Comparison of ENCODE assay signal across 22 cellular contexts in the genomic region with DNA sequence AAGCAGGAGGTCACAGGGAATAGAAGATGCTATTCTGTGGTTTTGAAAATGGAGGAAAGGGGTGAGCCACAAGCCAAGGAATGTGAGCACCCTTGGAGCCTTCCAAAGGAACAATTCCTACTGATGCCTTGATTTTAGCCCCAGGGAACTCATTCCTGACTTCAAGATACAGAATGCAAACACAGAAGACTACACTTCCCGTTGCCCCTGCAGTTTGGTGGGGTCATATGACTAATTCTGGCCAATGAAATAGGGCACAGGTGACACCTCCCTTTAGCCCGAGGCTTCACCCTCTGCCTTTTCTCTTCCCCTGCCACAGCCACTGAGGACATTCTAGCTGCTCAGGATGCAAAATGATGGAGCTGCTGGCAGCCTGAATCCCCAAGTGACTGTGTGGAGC.
DNase-seq lines count a peak whose midpoint lies in the region; ATAC-seq, FAIRE-seq and TF ChIP-seq lines count a peak whose summit lies in the region.
"Had no signal": no experiment of that assay in that cellular context is flagged by ENCODE, and none has a peak within 500 bp of the region (broad histone marks: within the 10 kb centered on the region; RNA-seq: fewer than 3 reads in every experiment).

No MANE protein-coding gene starts in this region.

- no peaks in the 10 kb centered on the region for H3K27me3 Mint-ChIP-seq in MCF 10A (ENCODE audit: insufficient read depth, unreplicated experiment)
- H3K27me3 Mint-ChIP-seq in chondrocyte (ENCODE audit: low read depth), result peaks cover 2% of the 10 kb centered on the region

- H3K9ac ChIP-seq in keratinocyte (ENCODE audit: control insufficient read depth, extremely low read depth, insufficient read depth, low read length), result no peak overlapping the region

- TF ChIP-seq POLR2A in breast epithelium (IDR thresholded peaks at IDR 0.05) (no peak), thyroid gland (IDR thresholded peaks at IDR 0.05) (no peak)

- ATAC-seq in RWPE2 (ENCODE audit: low read depth) (no peak), SK-N-SH treated with all-trans-retinoic acid at 6 μM for 48 hours (no peak)
- ATAC-seq: HepG2, T-cell had no signal

- H3K9me1 ChIP-seq in keratinocyte (ENCODE audit: control insufficient read depth, extremely low read depth, insufficient read depth, low read length), result no peaks in the 10 kb centered on the region

- DNase-seq in breast epithelium (ENCODE audit: low spot score in 2 of 2), result no peak
- no peak for DNase-seq in MCF 10A (ENCODE audit: unreplicated experiment)
- peak; percentile 4 for DNase-seq in RWPE2 (ENCODE audit: low spot score)
- DNase-seq in keratinocyte (ENCODE audit: low read depth, low spot score), result no peak
- no peak for DNase-seq in chondrocyte (ENCODE audit: low spot score)
- no peak for DNase-seq in thyroid gland
- DNase-seq in SHP77 (lab: John Stamatoyannopoulos, UW), result no peak
- DNase-seq: 8988T; DND-41; HFFc6; Karpas-422; NCI-H1417; NCI-H187 treated with DMSO at 0.1 percent for 48 hours; NCI-H69; NK-92 treated with Interleukin-12 subunit alpha and Interleukin-12 subunit beta, amount 100 ng/mL, for 24 hours; OCI-M1; T-cell had no signal

- H4K20me1 ChIP-seq in keratinocyte (ENCODE audit: control insufficient read depth, extremely low read depth, insufficient read depth, low read length), result no peaks in the 10 kb centered on the region

- FAIRE-seq in keratinocyte (lab: Jason Lieb, UNC), result no peak
- FAIRE-seq: GM19239, H54, HepG2 had no signal

- H3K36me3 Mint-ChIP-seq in MCF 10A (ENCODE audit: insufficient read depth, unreplicated experiment) (no peaks in the 10 kb centered on the region), chondrocyte (ENCODE audit: low read depth) (peaks cover 2% of the 10 kb centered on the region)
- H3K36me3 Mint-ChIP-seq: T-cell had no signal

- WGBS in thyroid gland, 2 donors, result 65 to 68% methylated on average over 2 of the region's 2 CpGs

- H3K9me3 ChIP-seq in breast epithelium, result no peaks in the 10 kb centered on the region
- peaks cover 7% of the 10 kb centered on the region for H3K9me3 ChIP-seq in RWPE2 (ENCODE audit: severe bottlenecking)
- peaks cover 8% of the 10 kb centered on the region for H3K9me3 ChIP-seq in keratinocyte (ENCODE audit: control insufficient read depth, low read depth, low read length)
- no peaks in the 10 kb centered on the region for H3K9me3 ChIP-seq in thyroid gland

- H3K4me2 ChIP-seq in keratinocyte (ENCODE audit: control insufficient read depth, extremely low read depth, insufficient read depth, low read depth, low read length), result no peak overlapping the region

- dilution Hi-C loops in keratinocyte (cut with MboI; ENCODE audit: extremely low pct_ligation_motif_present, low sequenced_read_pairs), result no loop called here

- H3K27ac ChIP-seq in breast epithelium, result peak overlapping the region; percentile 94 to 95
- peak overlapping the region; percentile 94 for H3K27ac ChIP-seq in RWPE2 (ENCODE audit: poor library complexity, severe bottlenecking)
- H3K27ac ChIP-seq in keratinocyte (ENCODE audit: control insufficient read depth, insufficient read depth, low read length), result peak overlapping the region; percentile 97
- no peak overlapping the region for H3K27ac ChIP-seq in thyroid gland
- H3K27ac ChIP-seq: SK-N-MC had no signal

- H3K27me3 ChIP-seq in breast epithelium, result no peaks in the 10 kb centered on the region
- no peaks in the 10 kb centered on the region for H3K27me3 ChIP-seq in RWPE2 (ENCODE audit: insufficient read depth, poor library complexity, severe bottlenecking)
- no peaks in the 10 kb centered on the region for H3K27me3 ChIP-seq in keratinocyte (ENCODE audit: control insufficient read depth, extremely low read depth, insufficient read depth, low read length)
- H3K27me3 ChIP-seq in thyroid gland, result no peaks in the 10 kb centered on the region

- H3K36me3 ChIP-seq in breast epithelium (no peaks in the 10 kb centered on the region), RWPE2 (ENCODE audit: low read depth) (no peaks in the 10 kb centered on the region), keratinocyte (ENCODE audit: control insufficient read depth in 2 of 2, extremely low read depth in 1 of 2, insufficient read depth in 2 of 2, low read length in 2 of 2) (no peaks in the 10 kb centered on the region), thyroid gland (no peaks in the 10 kb centered on the region)

- BruUV-seq in MCF 10A (replicated peaks; lab: Mats Ljungman, UMichigan), result no TSS peak

- H3K79me2 ChIP-seq in keratinocyte (ENCODE audit: control insufficient read depth, insufficient read depth, low read length), result no peaks in the 10 kb centered on the region

- no peak overlapping the region for H2AFZ ChIP-seq in keratinocyte (ENCODE audit: control insufficient read depth, low read length)

- H3K9me3 Mint-ChIP-seq in MCF 10A (ENCODE audit: unreplicated experiment) (no peaks in the 10 kb centered on the region), chondrocyte (ENCODE audit: low read depth) (peaks cover 10% of the 10 kb centered on the region)

- POLR2A ChIA-PET in MCF 10A (lab: Yijun Ruan, JAX), result interaction anchor here (0.7 to 1.9 kb wide), 2 partner anchors 132 to 519 kb away, joined by 3 to 7 read pairs; no protein-coding TSS in a partner anchor

- CTCF ChIA-PET in MCF 10A (lab: Yijun Ruan, JAX), result interaction anchor here (1.8 kb wide), 1 partner anchor 209 kb away, joined by 9 read pairs; no protein-coding TSS in a partner anchor

- H3K4me3 ChIP-seq in breast epithelium, result no peak overlapping the region
- H3K4me3 ChIP-seq in RWPE2 (ENCODE audit: severe bottlenecking), result no peak overlapping the region
- H3K4me3 ChIP-seq in keratinocyte (ENCODE audit: control insufficient read depth in 2 of 3, extremely low read depth in 1 of 3, insufficient read depth in 2 of 3, low read depth in 1 of 3, low read length in 3 of 3), result no peak overlapping the region
- H3K4me3 ChIP-seq in thyroid gland (replicated peaks in 1 of 3), result no peak overlapping the region
- H3K4me3 ChIP-seq: SK-N-MC had no signal

- H3K4me1 ChIP-seq in breast epithelium (peaks cover 4 to 17% of the 10 kb centered on the region in 2 donors), RWPE2 (ENCODE audit: insufficient read depth, poor library complexity, severe bottlenecking) (peaks cover 53% of the 10 kb centered on the region), keratinocyte (ENCODE audit: control insufficient read depth, extremely low read depth, insufficient read depth, low read length) (peaks cover 40% of the 10 kb centered on the region), thyroid gland (peaks cover 20 to 34% of the 10 kb centered on the region in 2 donors)

- H3K27ac Mint-ChIP-seq in MCF 10A (ENCODE audit: low read depth, unreplicated experiment), result no peak overlapping the region
- H3K27ac Mint-ChIP-seq in chondrocyte (ENCODE audit: unreplicated experiment), result no peak overlapping the region
- H3K27ac Mint-ChIP-seq: T-cell had no signal

- H3K4me3 Mint-ChIP-seq in MCF 10A (ENCODE audit: unreplicated experiment), result no peak overlapping the region
- H3K4me3 Mint-ChIP-seq in chondrocyte (ENCODE audit: unreplicated experiment), result no peak overlapping the region
- H3K4me3 Mint-ChIP-seq: HFFc6, T-cell had no signal

- TF ChIP-seq CTCF in breast epithelium (IDR thresholded peaks at IDR 0.05) (no peak), MCF 10A (IDR thresholded peaks at IDR 0.05; ENCODE audit: unreplicated experiment) (no peak), RWPE2 (IDR thresholded peaks at IDR 0.05; ENCODE audit: poor library complexity, severe bottlenecking) (no peak), keratinocyte (optimal IDR thresholded peaks at IDR 0.05 in 1 of 3, IDR thresholded peaks at IDR 0.05 in 1 of 3, conservative IDR thresholded peaks at IDR 0.05 in 1 of 3; ENCODE audit: extremely low read depth in 1 of 3, insufficient read depth in 2 of 3, low read length in 3 of 3) (no peak), chondrocyte (IDR thresholded peaks at IDR 0.05) (no peak), thyroid gland (IDR thresholded peaks at IDR 0.05) (no peak)

- intact Hi-C loops in breast epithelium (cut with DNase I; ENCODE audit: low total_unique reads), result no loop called here
- intact Hi-C loops in MCF 10A (cut with micrococcal nuclease), result loop anchor here (2.0 kb wide), 1 partner anchor 219 kb away; a partner anchor contains a TSS
- intact Hi-C loops in thyroid gland (cut with DNase I), result no loop called here

- peaks cover 53% of the 10 kb centered on the region for H3K4me1 Mint-ChIP-seq in MCF 10A (ENCODE audit: insufficient read depth, unreplicated experiment)
- H3K4me1 Mint-ChIP-seq in chondrocyte (ENCODE audit: low read depth), result peaks cover 20% of the 10 kb centered on the region
- H3K4me1 Mint-ChIP-seq: T-cell had no signal

TF ChIP-seq in SK-N-SH treated with all-trans-retinoic acid at 6 μM for 48 hours, 23 proteins besides CTCF, POLR2A, EP300 and RAD21 (continues in another document):
- TF ChIP-seq, protein P1, sequence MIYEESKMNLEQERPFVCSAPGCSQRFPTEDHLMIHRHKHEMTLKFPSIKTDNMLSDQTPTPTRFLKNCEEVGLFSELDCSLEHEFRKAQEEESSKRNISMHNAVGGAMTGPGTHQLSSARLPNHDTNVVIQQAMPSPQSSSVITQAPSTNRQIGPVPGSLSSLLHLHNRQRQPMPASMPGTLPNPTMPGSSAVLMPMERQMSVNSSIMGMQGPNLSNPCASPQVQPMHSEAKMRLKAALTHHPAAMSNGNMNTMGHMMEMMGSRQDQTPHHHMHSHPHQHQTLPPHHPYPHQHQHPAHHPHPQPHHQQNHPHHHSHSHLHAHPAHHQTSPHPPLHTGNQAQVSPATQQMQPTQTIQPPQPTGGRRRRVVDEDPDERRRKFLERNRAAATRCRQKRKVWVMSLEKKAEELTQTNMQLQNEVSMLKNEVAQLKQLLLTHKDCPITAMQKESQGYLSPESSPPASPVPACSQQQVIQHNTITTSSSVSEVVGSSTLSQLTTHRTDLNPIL (CRISPR knock-in tag; IDR thresholded peaks at IDR 0.05; ENCODE audit: low read depth), result no peak
- TF ChIP-seq, protein P2, sequence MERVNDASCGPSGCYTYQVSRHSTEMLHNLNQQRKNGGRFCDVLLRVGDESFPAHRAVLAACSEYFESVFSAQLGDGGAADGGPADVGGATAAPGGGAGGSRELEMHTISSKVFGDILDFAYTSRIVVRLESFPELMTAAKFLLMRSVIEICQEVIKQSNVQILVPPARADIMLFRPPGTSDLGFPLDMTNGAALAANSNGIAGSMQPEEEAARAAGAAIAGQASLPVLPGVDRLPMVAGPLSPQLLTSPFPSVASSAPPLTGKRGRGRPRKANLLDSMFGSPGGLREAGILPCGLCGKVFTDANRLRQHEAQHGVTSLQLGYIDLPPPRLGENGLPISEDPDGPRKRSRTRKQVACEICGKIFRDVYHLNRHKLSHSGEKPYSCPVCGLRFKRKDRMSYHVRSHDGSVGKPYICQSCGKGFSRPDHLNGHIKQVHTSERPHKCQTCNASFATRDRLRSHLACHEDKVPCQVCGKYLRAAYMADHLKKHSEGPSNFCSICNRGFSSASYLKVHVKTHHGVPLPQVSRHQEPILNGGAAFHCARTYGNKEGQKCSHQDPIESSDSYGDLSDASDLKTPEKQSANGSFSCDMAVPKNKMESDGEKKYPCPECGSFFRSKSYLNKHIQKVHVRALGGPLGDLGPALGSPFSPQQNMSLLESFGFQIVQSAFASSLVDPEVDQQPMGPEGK (CRISPR knock-in tag; IDR thresholded peaks at IDR 0.05; ENCODE audit: borderline replicate concordance), result no peak

Comparison
In these comparisons a context has a peak if more than half of its experiments do, and no peak if none do; other contexts are left out.
1. H3K27ac ChIP-seq: peak in breast epithelium (2 of 2), RWPE2 (single experiment) and keratinocyte (single experiment); none in thyroid gland (0 of 3).